ENCODE assay signal across 1 cellular context in genomic region chr13:30038884-30039283, GRCh38.
A peak's percentile ranks its signal among the peaks of the same experiment; 100 is the strongest.
TF ChIP-seq lines count a peak whose summit lies in the region.

No MANE protein-coding gene starts in this region.

TF ChIP-seq in HEK293, 187 proteins besides CTCF, POLR2A, EP300 and RAD21 (continued from another document):
- TF ChIP-seq ATF2 (tag by site-specific recombination; IDR thresholded peaks at IDR 0.05; ENCODE audit: low read depth) (peak; percentile 46; the same call in 1 of the 2 replicates), ZNF558 (tag by site-specific recombination; IDR thresholded peaks at IDR 0.05) (no peak), ZBTB21 (tag by site-specific recombination; IDR thresholded peaks at IDR 0.05) (no peak), GLIS1 (tag by site-specific recombination; IDR thresholded peaks at IDR 0.05) (peak; percentile 84), WT1 (tag by site-specific recombination; IDR thresholded peaks at IDR 0.05) (peak; percentile 95)
